Comparison of ENCODE assay signal across 8 cellular contexts in the genomic region with DNA sequence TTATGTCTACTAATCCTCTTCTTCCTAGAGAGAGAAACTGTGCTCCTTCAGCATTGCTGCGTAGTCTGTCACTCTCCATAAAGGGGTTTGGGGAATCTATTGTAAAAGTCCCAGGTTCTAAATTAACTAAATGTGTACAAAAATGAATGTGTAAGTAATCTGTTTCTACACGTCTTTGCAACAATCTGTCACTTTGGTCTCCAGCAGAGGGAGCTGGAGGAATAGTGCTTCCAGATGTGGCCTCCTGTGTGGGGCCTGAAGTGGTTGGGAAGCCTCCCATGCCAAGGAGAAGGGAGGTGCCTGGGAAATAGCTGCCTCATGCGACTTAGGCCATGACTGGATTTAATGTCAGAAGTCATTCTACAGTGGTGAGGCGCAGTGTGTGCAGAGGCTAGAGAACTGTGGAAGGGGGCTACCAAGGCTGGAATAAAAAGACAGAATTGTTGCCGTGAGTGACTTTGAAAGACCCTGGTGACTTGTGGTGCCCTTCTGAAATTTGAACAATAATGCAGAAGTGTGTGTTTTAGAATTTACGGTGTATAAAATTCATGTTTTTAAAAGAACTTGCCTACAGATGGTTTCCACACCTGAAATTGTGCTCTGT. TPM values are rescaled to one million over a fixed set of nuclear protein-coding genes. Genes with fewer than 3 reads are reported as not detected.
DNase-seq lines count a peak whose midpoint lies in the region; ATAC-seq and TF ChIP-seq lines count a peak whose summit lies in the region.
"Not testable (repeated sequence)": the region's sequence is repeated elsewhere in the genome, so short reads cannot be mapped to it uniquely, and the experiment has no call there.

No MANE protein-coding gene starts in this region.

- TF ChIP-seq CTCF in GM12872 (IDR thresholded peaks at IDR 0.05; ENCODE audit: insufficient read depth, low read depth, low read length) (peak; percentile 15; the same call in 1 of the 3 replicates), VCaP (conservative IDR thresholded peaks at IDR 0.05) (peak; percentile 58), mammary epithelial cell (conservative IDR thresholded peaks at IDR 0.05 in 1 of 2, IDR thresholded peaks at IDR 0.05 in 1 of 2; ENCODE audit: extremely low read depth in 1 of 2, insufficient read depth in 1 of 2, low read depth in 1 of 2, low read length in 2 of 2) (peak; percentile 9 to 11), heart left ventricle (IDR thresholded peaks at IDR 0.05) (peak in 11 of 12 donors; percentile 9 to 57 (median 40)), nephron progenitor cell (IDR thresholded peaks at IDR 0.05) (peak; percentile 42), type B pancreatic cell (conservative IDR thresholded peaks at IDR 0.05) (peak; percentile 70)

- not testable (repeated sequence) for H3K27me3 Mint-ChIP-seq in nephron progenitor cell (ENCODE audit: low read depth, poor library complexity); type B pancreatic cell

- BruUV-seq in mammary epithelial cell (replicated peaks; lab: Mats Ljungman, UMichigan): not testable (repeated sequence)

- TF ChIP-seq POLR2A in heart left ventricle (IDR thresholded peaks at IDR 0.05): not testable (repeated sequence)

- DNase-seq in NCI-H510A treated with DMSO at 0.1 percent for 48 hours (lab: John Stamatoyannopoulos, UW) (peak; percentile 27), nephron progenitor cell (peak; percentile 20)
- not testable (repeated sequence) for DNase-seq in mammary epithelial cell; heart left ventricle; type B pancreatic cell (ENCODE audit: extremely low spot score, unreplicated experiment)

- not testable (repeated sequence) for H3K27ac ChIP-seq in VCaP; mammary epithelial cell (ENCODE audit: insufficient read depth, low read depth, low read length); heart left ventricle

- not testable (repeated sequence) for H3K27me3 ChIP-seq in mammary epithelial cell (ENCODE audit: insufficient read depth, low read length); heart left ventricle

- not testable (repeated sequence) for H3K79me2 ChIP-seq in mammary epithelial cell (ENCODE audit: insufficient read depth, low read length)

- not testable (repeated sequence) for H3K36me3 ChIP-seq in mammary epithelial cell (ENCODE audit: insufficient read depth, low read length); heart left ventricle

- ATAC-seq in HG03097 (IDR thresholded peaks at IDR 0.05; ENCODE audit: low FRiP score, unreplicated experiment) (peak; percentile 59), heart left ventricle (peak in 3 of 4 donors; percentile 77 to 90 (median 77))

- H3K27ac Mint-ChIP-seq in nephron progenitor cell, type B pancreatic cell: not testable (repeated sequence)

- dilution Hi-C loops in mammary epithelial cell (cut with HindIII; ENCODE audit: low sequenced_read_pairs): not testable (repeated sequence)

- CTCF ChIA-PET in mammary epithelial cell (lab: Charles Lee; ENCODE audit: low non-redundant PET): interaction anchor here (0.6 to 0.7 kb wide), 2 partner anchors 101 to 1026 kb away, joined by 5 to 6 read pairs; no protein-coding TSS in a partner anchor

- H3K4me3 ChIP-seq in mammary epithelial cell (replicated peaks in 1 of 3; ENCODE audit: insufficient read depth in 1 of 3, low read depth in 2 of 3, low read length in 3 of 3); heart left ventricle: not testable (repeated sequence)

- not testable (repeated sequence) for H3K9me3 Mint-ChIP-seq in nephron progenitor cell, type B pancreatic cell

- H4K20me1 ChIP-seq in mammary epithelial cell (ENCODE audit: insufficient read depth, low read length): not testable (repeated sequence)

- not testable (repeated sequence) for H3K4me3 Mint-ChIP-seq in nephron progenitor cell, type B pancreatic cell

- H3K9me3 ChIP-seq in mammary epithelial cell (replicated peaks; ENCODE audit: insufficient read depth, low read length); heart left ventricle: not testable (repeated sequence)

- not testable (repeated sequence) for H3K4me1 ChIP-seq in mammary epithelial cell (ENCODE audit: insufficient read depth, low read length); heart left ventricle

- intact Hi-C loops in mammary epithelial cell (cut with micrococcal nuclease) (loop anchor here (2.0 kb wide), 1 partner anchor 334 kb away; no protein-coding TSS in a partner anchor), heart left ventricle (cut with DNase I) (loop anchor here in 2 of 10 donors (5.0 to 10.0 kb wide), 3 partner anchors 141 to 336 kb away; no protein-coding TSS in a partner anchor)

- in situ Hi-C loops in mammary epithelial cell (cut with MboI; ENCODE audit: low sequenced_read_pairs in 2 of 2): not testable (repeated sequence)

- 55% methylated on average over 5 of the region's 6 CpGs for WGBS in mammary epithelial cell (ENCODE audit: low coverage, missing lambda C conversion rate)
- WGBS in heart left ventricle, 4 donors: 62 to 68% (median 63%) methylated on average over 4 to 5 of the region's 6 CpGs

- H3K4me1 Mint-ChIP-seq in nephron progenitor cell; type B pancreatic cell (ENCODE audit: unreplicated experiment): not testable (repeated sequence)

- not testable (repeated sequence) for H3K4me2 ChIP-seq in mammary epithelial cell (ENCODE audit: insufficient read depth, low read depth, low read length)

- H2AFZ ChIP-seq in mammary epithelial cell (ENCODE audit: low read depth, low read length): not testable (repeated sequence)

- H3K36me3 Mint-ChIP-seq in nephron progenitor cell (ENCODE audit: low read depth); type B pancreatic cell: not testable (repeated sequence)

- not testable (repeated sequence) for H3K9ac ChIP-seq in mammary epithelial cell (ENCODE audit: insufficient read depth, low read length)

RNA-seq across cellular contexts. Expression of gene UXS1, which starts 54.5 kb away (rescaled TPM):
- 10 to 100 TPM; 43.8 to 65.3 TPM for total RNA-seq in mammary epithelial cell
- 66.7 TPM for polyA plus RNA-seq in mammary epithelial cell
- 38.4 TPM for polyA minus RNA-seq in mammary epithelial cell
- total RNA-seq in heart left ventricle: 10 to 100 TPM; 20.7 to 36.9 (median 30.9) TPM
- 10 to 100 TPM; 11.0 to 30.9 TPM for polyA plus RNA-seq in heart left ventricle
- total RNA-seq in type B pancreatic cell (ENCODE audit: low replicate concordance): 55.5 and 58.5 TPM in 2 replicates

Comparison
In these comparisons a context has a peak if more than half of its experiments do, and no peak if none do; other contexts are left out.
1. CTCF ChIP-seq: peak in every context shown above with its lines; median percentile 70 in type B pancreatic cell; 58 in VCaP; 42 in nephron progenitor cell; 40 in heart left ventricle; 15 in GM12872; 10 in mammary epithelial cell.